ENCODE assay signal across 16 cellular contexts in the genomic region with DNA sequence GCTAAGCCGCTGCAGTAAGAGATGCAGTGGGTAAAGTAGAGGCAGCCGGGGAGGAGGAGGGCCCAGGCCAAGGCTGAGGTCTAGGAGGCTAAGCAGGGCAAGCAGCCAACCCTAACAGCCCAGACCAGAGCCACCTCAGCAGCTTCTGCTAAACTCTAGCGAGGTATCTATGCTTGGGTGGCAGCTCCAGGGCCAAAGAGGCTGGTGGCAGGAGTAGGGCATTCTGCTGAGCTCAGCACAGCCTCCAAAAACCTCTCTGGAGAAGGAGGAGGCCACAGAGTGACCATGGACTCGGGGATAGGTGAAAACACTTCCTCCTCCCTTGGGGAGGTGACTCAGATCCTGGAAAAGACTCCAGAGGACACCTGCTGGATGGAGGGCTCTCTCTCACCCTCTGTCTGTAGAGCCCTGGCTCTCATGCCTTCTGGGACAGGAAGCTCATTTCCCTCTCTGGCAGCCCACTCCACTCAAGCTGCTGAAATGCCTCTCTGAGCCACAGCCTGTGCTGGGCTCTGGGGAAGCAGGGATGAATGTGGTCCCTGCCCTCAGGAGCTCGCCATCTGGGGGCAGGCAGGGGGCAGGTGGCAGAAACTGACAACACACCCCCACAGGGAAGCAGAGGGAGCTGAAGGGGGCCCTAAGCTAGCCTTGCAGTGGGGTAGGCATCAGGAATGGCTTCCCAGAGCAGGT. TPM values are rescaled to one million over a fixed set of nuclear protein-coding genes. Genes with fewer than 3 reads are reported as not detected.
A peak's percentile ranks its signal among the peaks of the same experiment; 100 is the strongest.
DNase-seq lines count a peak whose midpoint lies in the region; ATAC-seq and TF ChIP-seq lines count a peak whose summit lies in the region.
"Had no signal": no experiment of that assay in that cellular context is flagged by ENCODE, and none has a peak within 500 bp of the region (broad histone marks: within the 10 kb centered on the region; RNA-seq: fewer than 3 reads in every experiment).

No MANE protein-coding gene starts in this region.

- H3K9me3 Mint-ChIP-seq in Caco-2 (ENCODE audit: unreplicated experiment) (no peaks in the 10 kb centered on the region), endothelial cell (ENCODE audit: unreplicated experiment) (no peaks in the 10 kb centered on the region)

- DNase-seq in Caco-2 = peak in 1 of 2 experiments; percentile 55
- peak; percentile 56 for DNase-seq in H7
- no peak for DNase-seq in RWPE2 (ENCODE audit: low spot score)
- DNase-seq in left colon = peak in 1 of 2 donors; percentile 12
- DNase-seq in endothelial cell (ENCODE audit: low spot score) = no peak
- no peak for DNase-seq in lower leg skin (ENCODE audit: low spot score in 2 of 2)
- no peak for DNase-seq in ascending aorta (ENCODE audit: low spot score in 2 of 2)
- DNase-seq in AML-193 (lab: John Stamatoyannopoulos, UW) = no peak
- DNase-seq: effector CD8-positive, alpha-beta T cell; hypothalamus; thyroid gland had no signal

- CTCF ChIA-PET in Caco-2 (lab: Charles Lee) = interaction anchor here (0.6 to 5.1 kb wide), 20 partner anchors 10 to 294 kb away, joined by 3 to 71 read pairs (median 4); a partner anchor contains a TSS

- ATAC-seq in RWPE2 (ENCODE audit: low read depth) = peak; percentile 54
- ATAC-seq in left colon = peak; percentile 49
- ATAC-seq: left lung had no signal

- no peaks in the 10 kb centered on the region for H3K36me3 Mint-ChIP-seq in Caco-2 (ENCODE audit: insufficient read depth, unreplicated experiment)
- H3K36me3 Mint-ChIP-seq in endothelial cell (ENCODE audit: low read depth, unreplicated experiment) = no peaks in the 10 kb centered on the region

- no TSS peak for BruUV-seq in Caco-2 (replicated peaks; lab: Mats Ljungman, UMichigan)

- no peaks in the 10 kb centered on the region for H3K4me1 ChIP-seq in Caco-2
- no peaks in the 10 kb centered on the region for H3K4me1 ChIP-seq in RWPE2 (ENCODE audit: insufficient read depth, poor library complexity, severe bottlenecking)
- H3K4me1 ChIP-seq in ascending aorta = no peaks in the 10 kb centered on the region
- H3K4me1 ChIP-seq: BLaER1, left lung, thyroid gland had no signal

- no peak overlapping the region for H3K4me3 Mint-ChIP-seq in Caco-2 (ENCODE audit: unreplicated experiment)
- no peak overlapping the region for H3K4me3 Mint-ChIP-seq in endothelial cell (ENCODE audit: unreplicated experiment)

- POLR2A ChIA-PET in Caco-2 (lab: Charles Lee) = no interaction called here

- H3K36me3 ChIP-seq in Caco-2 (ENCODE audit: control insufficient read depth, insufficient read depth, low read length) (no peaks in the 10 kb centered on the region), H7 (replicated peaks; ENCODE audit: control insufficient read depth, insufficient read depth, low read length) (no peaks in the 10 kb centered on the region), RWPE2 (ENCODE audit: low read depth) (no peaks in the 10 kb centered on the region), ascending aorta (no peaks in the 10 kb centered on the region)
- H3K36me3 ChIP-seq: BLaER1, cardiac muscle cell, left lung, thyroid gland had no signal

- H3K27ac Mint-ChIP-seq in Caco-2 (ENCODE audit: unreplicated experiment) = no peak overlapping the region
- H3K27ac Mint-ChIP-seq in endothelial cell (ENCODE audit: unreplicated experiment) = no peak overlapping the region

- H3K9me3 ChIP-seq in Caco-2 = no peaks in the 10 kb centered on the region
- H3K9me3 ChIP-seq in RWPE2 (ENCODE audit: severe bottlenecking) = no peaks in the 10 kb centered on the region
- H3K9me3 ChIP-seq in ascending aorta = no peaks in the 10 kb centered on the region
- H3K9me3 ChIP-seq: BLaER1, left lung, thyroid gland had no signal

- peak; percentile 30 to 54 for TF ChIP-seq CTCF in Caco-2 (IDR thresholded peaks at IDR 0.05; ENCODE audit: insufficient read depth in 1 of 2, low read depth in 1 of 2, low read length in 1 of 2, severe bottlenecking in 1 of 2, unreplicated experiment in 1 of 2)
- TF ChIP-seq CTCF in RWPE2 (IDR thresholded peaks at IDR 0.05; ENCODE audit: poor library complexity, severe bottlenecking) = no peak
- no peak for TF ChIP-seq CTCF in endothelial cell (IDR thresholded peaks at IDR 0.05; ENCODE audit: unreplicated experiment)
- no peak for TF ChIP-seq CTCF in lower leg skin (IDR thresholded peaks at IDR 0.05)
- TF ChIP-seq CTCF in ascending aorta (IDR thresholded peaks at IDR 0.05) = no peak

- WGBS in lower leg skin, 2 donors = 73 to 75% methylated on average over 5 of the region's 5 CpGs

- TF ChIP-seq POLR2A in lower leg skin (IDR thresholded peaks at IDR 0.05) = no peak

- intact Hi-C loops in Caco-2 (cut with micrococcal nuclease; ENCODE audit: unreplicated experiment) = loop anchor here (1.0 kb wide), 1 partner anchor 10 kb away; no protein-coding TSS in a partner anchor
- intact Hi-C loops in left colon (cut with DNase I, micrococcal nuclease) = no loop called here
- intact Hi-C loops in lower leg skin (cut with DNase I; ENCODE audit: low total_unique reads) = no loop called here
- intact Hi-C loops in ascending aorta (cut with DNase I) = no loop called here

- H3K27me3 Mint-ChIP-seq in Caco-2 (ENCODE audit: insufficient read depth, unreplicated experiment) (no peaks in the 10 kb centered on the region), endothelial cell (ENCODE audit: unreplicated experiment) (peaks cover under 1% of the 10 kb centered on the region)

- H3K4me3 ChIP-seq in Caco-2 (ENCODE audit: low read depth, low read length) (no peak overlapping the region), H7 (ENCODE audit: insufficient read depth, low read depth, low read length) (no peak overlapping the region), RWPE2 (ENCODE audit: severe bottlenecking) (no peak overlapping the region), lower leg skin (ENCODE audit: low read depth, poor library complexity, severe bottlenecking) (no peak overlapping the region), ascending aorta (no peak overlapping the region)
- H3K4me3 ChIP-seq: BLaER1, cardiac muscle cell, left lung, smooth muscle cell, thyroid gland had no signal

- H3K27me3 ChIP-seq in Caco-2 (replicated peaks; ENCODE audit: control insufficient read depth, insufficient read depth, low read length) (no peaks in the 10 kb centered on the region), H7 (ENCODE audit: control insufficient read depth, insufficient read depth, low read length) (peaks cover under 1% of the 10 kb centered on the region; the same call in 1 of the 2 replicates), RWPE2 (ENCODE audit: insufficient read depth, poor library complexity, severe bottlenecking) (no peaks in the 10 kb centered on the region), ascending aorta (no peaks in the 10 kb centered on the region)
- H3K27me3 ChIP-seq: BLaER1, cardiac muscle cell, left lung, thyroid gland had no signal

- H3K4me1 Mint-ChIP-seq in Caco-2 (ENCODE audit: low read depth, unreplicated experiment) (no peaks in the 10 kb centered on the region), endothelial cell (ENCODE audit: unreplicated experiment) (no peaks in the 10 kb centered on the region)

- H3K27ac ChIP-seq in RWPE2 (ENCODE audit: poor library complexity, severe bottlenecking) = no peak overlapping the region
- H3K27ac ChIP-seq in ascending aorta = no peak overlapping the region
- H3K27ac ChIP-seq: BLaER1, cardiac muscle cell, left lung, thyroid gland had no signal

RNA-seq across cellular contexts. Expression of a gene that starts 16.5 kb away (rescaled TPM):
- total RNA-seq in Caco-2 (2022) (0.18 and 0.19 TPM in 2 replicates), left colon (under 1 TPM in 1 of 2 donors, not detected in 1; 0.11 TPM), endothelial cell (ENCODE audit: unreplicated experiment) (7.0 TPM), lower leg skin (under 1 TPM in 2 of 4 donors, not detected in 2; 0.13 to 0.84 TPM), ascending aorta (not detected)
- total RNA-seq in H7 (2014; rRNA removed; shearing (Covaris generic)) = not detected in 2 replicates
- total RNA-seq: LHCN-M2 had no signal

Comparison
In these comparisons a context has a peak if more than half of its experiments do, and no peak if none do; other contexts are left out.
1. CTCF ChIP-seq: peak in Caco-2 (2 of 2); none in RWPE2 (single experiment), endothelial cell (single experiment), lower leg skin (0 of 3) and ascending aorta (0 of 3).